8 cellular contexts compared by ENCODE assay signal in the genomic region with DNA sequence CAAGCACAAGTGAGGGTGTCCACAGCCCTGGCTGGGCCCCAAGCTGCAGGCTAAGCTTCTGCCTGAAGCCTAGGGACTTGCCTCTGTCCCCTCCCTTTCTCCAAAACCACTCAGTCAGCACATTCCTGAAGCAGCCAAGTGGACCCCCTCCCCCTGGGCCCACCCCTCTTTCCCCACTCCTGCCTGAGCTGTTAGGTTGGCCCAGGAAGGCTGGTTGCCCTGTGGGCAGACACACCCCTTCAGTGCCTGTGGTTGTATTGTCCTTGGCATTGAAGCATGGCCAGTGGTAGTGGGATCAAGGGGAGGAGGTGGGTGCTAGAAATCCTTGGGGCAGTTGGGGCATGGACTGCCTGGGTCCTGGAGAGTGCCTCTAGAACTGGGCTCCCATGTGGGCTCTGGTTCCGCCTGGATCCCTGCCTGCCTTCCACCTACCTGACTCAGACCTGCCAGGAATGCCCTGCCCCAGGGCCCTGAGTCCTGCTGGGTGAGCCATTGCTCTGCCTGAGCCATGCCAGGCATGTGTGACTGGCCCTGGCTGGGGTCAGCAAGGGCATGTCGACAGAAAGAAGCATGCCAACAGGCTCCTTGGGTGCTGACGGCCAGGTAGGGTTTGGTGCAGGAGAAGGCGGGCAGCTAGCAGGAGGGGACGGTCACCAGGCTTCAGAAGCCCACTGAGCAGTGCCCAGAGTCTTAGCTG. TPM values are rescaled to one million over a fixed set of nuclear protein-coding genes. Genes with fewer than 3 reads are reported as not detected.
A peak's percentile ranks its signal among the peaks of the same experiment; 100 is the strongest.
DNase-seq lines count a peak whose midpoint lies in the region; ATAC-seq, FAIRE-seq and TF ChIP-seq lines count a peak whose summit lies in the region.

No MANE protein-coding gene starts in this region.

- no peaks in the 10 kb centered on the region for H3K27me3 Mint-ChIP-seq in T-helper 17 cell

- WGBS in sigmoid colon, 2 donors = 20 to 64% methylated on average over 5 of the region's 5 CpGs

- H3K4me1 Mint-ChIP-seq in T-helper 17 cell = peaks cover 13% of the 10 kb centered on the region

- H3K4me1 ChIP-seq in foreskin keratinocyte (peaks cover 16% of the 10 kb centered on the region), sigmoid colon (peaks cover 0 to 50% (median 44%) of the 10 kb centered on the region in 4 donors)

- H3K27ac ChIP-seq in foreskin keratinocyte (peak overlapping the region; percentile 94), sigmoid colon (peak overlapping the region; percentile 84 to 91 (median 89))

- no peaks in the 10 kb centered on the region for H3K36me3 Mint-ChIP-seq in T-helper 17 cell (ENCODE audit: low read depth)

- DNase-seq in GM12891 (ENCODE audit: insufficient read length, low spot score) (no peak), T-helper 17 cell (no peak), foreskin keratinocyte (peak; percentile 70 to 88), sigmoid colon (no peak), NCI-H128 (lab: John Stamatoyannopoulos, UW; ENCODE audit: unreplicated experiment) (no peak), GM10266 (ENCODE audit: extremely low spot score) (no peak), epidermal melanocyte (ENCODE audit: insufficient read length, low spot score) (no peak)

- H3K4me3 ChIP-seq in sigmoid colon = peak overlapping the region in 1 of 4 donors; percentile 78

- TF ChIP-seq EP300 in sigmoid colon (IDR thresholded peaks at IDR 0.05) = no peak

- H3K27me3 ChIP-seq in foreskin keratinocyte = no peaks in the 10 kb centered on the region
- no peaks in the 10 kb centered on the region for H3K27me3 ChIP-seq in sigmoid colon

- no peak for FAIRE-seq in GM12891 (lab: Jason Lieb, UNC)

- peaks cover 0 to 9% (median 4%) of the 10 kb centered on the region in 4 donors for H3K36me3 ChIP-seq in sigmoid colon

- H3K9me3 ChIP-seq in T-helper 17 cell (ENCODE audit: control insufficient read depth, low read length, poor library complexity, severe bottlenecking) (no peaks in the 10 kb centered on the region), sigmoid colon (no peaks in the 10 kb centered on the region)

- TF ChIP-seq CTCF in foreskin keratinocyte (conservative IDR thresholded peaks at IDR 0.05) (no peak), sigmoid colon (IDR thresholded peaks at IDR 0.05) (no peak), GM10266 (IDR thresholded peaks at IDR 0.05; ENCODE audit: control insufficient read depth, insufficient read depth, low read depth, missing control alignments) (no peak)

- H3K4me3 Mint-ChIP-seq in T-helper 17 cell = peak overlapping the region; percentile 89

- TF ChIP-seq POLR2A in GM12891 (IDR thresholded peaks at IDR 0.05; ENCODE audit: low read depth, low read length) = 0 out of 2 replicates have a peak, but pooled peaks have one; percentile 17
- TF ChIP-seq POLR2A in sigmoid colon (IDR thresholded peaks at IDR 0.05) = no peak

- intact Hi-C loops in sigmoid colon (cut with DNase I) = no loop called here

- peak overlapping the region; percentile 86 for H3K27ac Mint-ChIP-seq in T-helper 17 cell

- no peak for ATAC-seq in T-helper 17 cell
- peak; percentile 67 for ATAC-seq in foreskin keratinocyte
- no peak for ATAC-seq in HG02798 (IDR thresholded peaks at IDR 0.05; ENCODE audit: poor library complexity, unreplicated experiment)

TF ChIP-seq in GM12891, 5 proteins besides CTCF, POLR2A, EP300 and RAD21:
- TF ChIP-seq TAF1 (IDR thresholded peaks at IDR 0.05; ENCODE audit: low read depth, low read length) = no peak
- no peak for TF ChIP-seq POU2F2 (IDR thresholded peaks at IDR 0.05; ENCODE audit: low read depth, low read length)
- no peak for TF ChIP-seq SPI1 (IDR thresholded peaks at IDR 0.05; ENCODE audit: low read depth, low read length)
- TF ChIP-seq POLR2AphosphoS5 (IDR thresholded peaks at IDR 0.05; ENCODE audit: low read depth, low read length) = no peak; the same call in 1 of the 2 replicates
- no peak for TF ChIP-seq PAX5 (IDR thresholded peaks at IDR 0.05; ENCODE audit: insufficient read depth, low read length, severe bottlenecking)

RNA-seq across cellular contexts. Expression of gene TRAF4, which starts 2.1 kb away (rescaled TPM):
- 99.4 TPM for polyA plus RNA-seq in GM12891 (2012; ENCODE audit: low read depth, missing spikeins)
- total RNA-seq in T-helper 17 cell (100 to 1,000 TPM; 326 to 362 TPM), foreskin keratinocyte (77.9 and 82.6 TPM in 2 replicates), sigmoid colon (10 to 100 TPM in 1 of 4 donors, 1 to 10 TPM in 3; 3.9 to 11.6 (median 5.1) TPM)
- polyA plus RNA-seq in foreskin keratinocyte (74.6 and 77.3 TPM in 2 replicates), sigmoid colon (10 to 100 TPM; 59.6 to 94.1 (median 72.1) TPM)

RNA-seq across cellular contexts. Expression of gene NEK8, which starts 17.3 kb away (rescaled TPM):
- polyA plus RNA-seq in GM12891 (2012; ENCODE audit: low read depth, missing spikeins) = 7.2 TPM
- total RNA-seq in T-helper 17 cell (1 to 10 TPM; 5.8 to 8.8 TPM), foreskin keratinocyte (3.4 and 3.6 TPM in 2 replicates), sigmoid colon (1 to 10 TPM in 2 of 4 donors, under 1 TPM in 2; 0.16 to 2.8 (median 0.74) TPM)
- polyA plus RNA-seq in foreskin keratinocyte (2.0 and 2.1 TPM in 2 replicates), sigmoid colon (1 to 10 TPM; 1.6 to 6.3 (median 1.8) TPM)

RNA-seq across cellular contexts. Expression of gene TLCD1, which starts 19.9 kb away (rescaled TPM):
- 10.3 TPM for polyA plus RNA-seq in GM12891 (2012; ENCODE audit: low read depth, missing spikeins)
- total RNA-seq in T-helper 17 cell (1 to 10 TPM; 1.1 to 1.4 TPM), foreskin keratinocyte (11.2 and 17.1 TPM in 2 replicates), sigmoid colon (under 1 TPM in 2 of 4 donors, not detected in 2; 0.66 to 0.71 TPM)
- polyA plus RNA-seq in foreskin keratinocyte (17.7 and 19.4 TPM in 2 replicates), sigmoid colon (10 to 100 TPM in 1 of 3 donors, 1 to 10 TPM in 2; 2.1 to 14.2 (median 3.0) TPM)

RNA-seq across cellular contexts. Expression of gene RPL23A, which starts 26.1 kb away (rescaled TPM):
- 3,809 TPM for polyA plus RNA-seq in GM12891 (2012; ENCODE audit: low read depth, missing spikeins)
- total RNA-seq in T-helper 17 cell (1,000 to 10,000 TPM; 2,757 to 2,860 TPM), foreskin keratinocyte (1,328 and 1,341 TPM in 2 replicates), sigmoid colon (100 to 1,000 TPM; 491 to 937 (median 695) TPM)
- polyA plus RNA-seq in foreskin keratinocyte (1,847 and 1,895 TPM in 2 replicates), sigmoid colon (1,000 to 10,000 TPM; 1,420 to 1,929 (median 1,826) TPM)

RNA-seq across cellular contexts. Expression of gene RAB34, which starts 28.3 kb away (rescaled TPM):
- 5.3 TPM for polyA plus RNA-seq in GM12891 (2012; ENCODE audit: low read depth, missing spikeins)
- total RNA-seq in T-helper 17 cell (10 to 100 TPM in 1 of 2 donors, 1 to 10 TPM in 1; 8.3 to 24.3 TPM), foreskin keratinocyte (160 and 161 TPM in 2 replicates), sigmoid colon (100 to 1,000 TPM; 146 to 205 (median 167) TPM)
- polyA plus RNA-seq in foreskin keratinocyte (160 and 161 TPM in 2 replicates), sigmoid colon (10 to 100 TPM; 16.6 to 39.0 (median 33.1) TPM)

Comparison
In these comparisons a context has a peak if more than half of its experiments do, and no peak if none do; other contexts are left out.
1. DNase-seq: peak in foreskin keratinocyte (2 of 2); none in GM12891 (single experiment), T-helper 17 cell (0 of 3), sigmoid colon (single experiment), NCI-H128 (single experiment), GM10266 (single experiment) and epidermal melanocyte (single experiment).